In genomic region chr14:75247286-75247922, GRCh38 we compare ENCODE assay signal across 1 cellular context.
TF ChIP-seq lines count a peak whose summit lies in the region.

No MANE protein-coding gene starts in this region.

TF ChIP-seq in HepG2, 621 proteins besides CTCF, POLR2A, EP300 and RAD21 (continued from another document):
- TF ChIP-seq TFDP1 (CRISPR knock-in tag; IDR thresholded peaks at IDR 0.05; ENCODE audit: borderline replicate concordance) (peak; percentile 25; the same call in 1 of the 2 replicates), MED1 (CRISPR knock-in tag; IDR thresholded peaks at IDR 0.05) (peak; percentile 33; the same call in 1 of the 2 replicates), HDAC1 (CRISPR knock-in tag; IDR thresholded peaks at IDR 0.05) (0 out of 2 replicates have a peak, but pooled peaks have one; percentile 25), ZNF770 (CRISPR knock-in tag; IDR thresholded peaks at IDR 0.05) (peak; percentile 43; the same call in 1 of the 2 replicates), NR2F6 (IDR thresholded peaks at IDR 0.05) (no peak), NR2F6 (CRISPR knock-in tag; IDR thresholded peaks at IDR 0.05) (0 out of 2 replicates have a peak, but pooled peaks have one; percentile 32), SIX1 (CRISPR knock-in tag; IDR thresholded peaks at IDR 0.05; ENCODE audit: borderline replicate concordance) (no peak), GLI4 (CRISPR knock-in tag; IDR thresholded peaks at IDR 0.05; ENCODE audit: borderline replicate concordance) (no peak), MIXL1 (CRISPR knock-in tag; IDR thresholded peaks at IDR 0.05) (0 out of 2 replicates have a peak, but pooled peaks have one; percentile 31), NFRKB (IDR thresholded peaks at IDR 0.05) (no peak), NCOA2 (CRISPR knock-in tag; IDR thresholded peaks at IDR 0.05) (0 out of 2 replicates have a peak, but pooled peaks have one; percentile 28), ZBTB7B (CRISPR knock-in tag; IDR thresholded peaks at IDR 0.05) (0 out of 2 replicates have a peak, but pooled peaks have one; percentile 24), CREM (IDR thresholded peaks at IDR 0.05) (0 out of 2 replicates have a peak, but pooled peaks have one; percentile 26), CREM (CRISPR knock-in tag; IDR thresholded peaks at IDR 0.05) (no peak), CREB3 (CRISPR knock-in tag; IDR thresholded peaks at IDR 0.05) (no peak), MED8 (CRISPR knock-in tag; IDR thresholded peaks at IDR 0.05; ENCODE audit: insufficient replicate concordance) (peak; percentile 20), SETDB1 (CRISPR knock-in tag; IDR thresholded peaks at IDR 0.05; ENCODE audit: borderline replicate concordance) (no peak), CEBPG (CRISPR knock-in tag; IDR thresholded peaks at IDR 0.05) (peak; percentile 49; the same call in 1 of the 2 replicates), NFAT5 (CRISPR knock-in tag; IDR thresholded peaks at IDR 0.05) (no peak), BHLHE40 (IDR thresholded peaks at IDR 0.05; ENCODE audit: low read length) (no peak), HNF4G (IDR thresholded peaks at IDR 0.05; ENCODE audit: borderline replicate concordance, low read depth, low read length) (peak; percentile 20; the same call in 1 of the 2 replicates), HNF4G (CRISPR knock-in tag; IDR thresholded peaks at IDR 0.05; ENCODE audit: borderline replicate concordance, low read depth) (no peak), TBX2 (CRISPR knock-in tag; IDR thresholded peaks at IDR 0.05; ENCODE audit: borderline replicate concordance) (peak; percentile 68; the same call in 1 of the 2 replicates), ZNF891 (CRISPR knock-in tag; IDR thresholded peaks at IDR 0.05) (no peak), SP5 (CRISPR knock-in tag; IDR thresholded peaks at IDR 0.05; ENCODE audit: borderline replicate concordance, low read depth) (peak; percentile 35; the same call in 1 of the 2 replicates), SAP130 (CRISPR knock-in tag; IDR thresholded peaks at IDR 0.05; ENCODE audit: low read depth) (peak; percentile 53), NRL (CRISPR knock-in tag; IDR thresholded peaks at IDR 0.05; ENCODE audit: borderline replicate concordance) (no peak), CHD4 (IDR thresholded peaks at IDR 0.05; ENCODE audit: borderline replicate concordance, low read length) (peak; percentile 40; the same call in 1 of the 2 replicates), RFXAP (CRISPR knock-in tag; IDR thresholded peaks at IDR 0.05; ENCODE audit: borderline replicate concordance) (0 out of 2 replicates have a peak, but pooled peaks have one; percentile 23), ZNF710 (CRISPR knock-in tag; IDR thresholded peaks at IDR 0.05; ENCODE audit: borderline replicate concordance) (0 out of 2 replicates have a peak, but pooled peaks have one; percentile 27), SOX6 (IDR thresholded peaks at IDR 0.05) (no peak), SOX6 (CRISPR knock-in tag; IDR thresholded peaks at IDR 0.05) (peak; percentile 46; the same call in 1 of the 2 replicates), ZFP1 (CRISPR knock-in tag; IDR thresholded peaks at IDR 0.05) (0 out of 2 replicates have a peak, but pooled peaks have one; percentile 37), HDAC2 (CRISPR knock-in tag; IDR thresholded peaks at IDR 0.05) (0 out of 2 replicates have a peak, but pooled peaks have one; percentile 15), CREBL2 (CRISPR knock-in tag; IDR thresholded peaks at IDR 0.05; ENCODE audit: borderline replicate concordance) (no peak), PAXIP1 (CRISPR knock-in tag; conservative IDR thresholded peaks at IDR 0.05) (peak; percentile 41; the same call in 1 of the 2 replicates)
